ENCODE assay signal across 1 cellular context in genomic region chr7:116576350-116577319, GRCh38.
TF ChIP-seq lines count a peak whose summit lies in the region.

No MANE protein-coding gene starts in this region.

TF ChIP-seq in GM23338, 12 proteins besides CTCF, POLR2A, EP300 and RAD21 (continued from another document):
- TF ChIP-seq ZNF331 (CRISPR knock-in tag; IDR thresholded peaks at IDR 0.05; ENCODE audit: low read depth) (no peak), POLR2AphosphoS5 (IDR thresholded peaks at IDR 0.05; ENCODE audit: low read depth) (no peak), JUNB (IDR thresholded peaks at IDR 0.05; ENCODE audit: unreplicated experiment) (no peak), EZH2 (IDR thresholded peaks at IDR 0.05; ENCODE audit: low read depth, unreplicated experiment) (no peak)
- TF ChIP-seq, protein P1, sequence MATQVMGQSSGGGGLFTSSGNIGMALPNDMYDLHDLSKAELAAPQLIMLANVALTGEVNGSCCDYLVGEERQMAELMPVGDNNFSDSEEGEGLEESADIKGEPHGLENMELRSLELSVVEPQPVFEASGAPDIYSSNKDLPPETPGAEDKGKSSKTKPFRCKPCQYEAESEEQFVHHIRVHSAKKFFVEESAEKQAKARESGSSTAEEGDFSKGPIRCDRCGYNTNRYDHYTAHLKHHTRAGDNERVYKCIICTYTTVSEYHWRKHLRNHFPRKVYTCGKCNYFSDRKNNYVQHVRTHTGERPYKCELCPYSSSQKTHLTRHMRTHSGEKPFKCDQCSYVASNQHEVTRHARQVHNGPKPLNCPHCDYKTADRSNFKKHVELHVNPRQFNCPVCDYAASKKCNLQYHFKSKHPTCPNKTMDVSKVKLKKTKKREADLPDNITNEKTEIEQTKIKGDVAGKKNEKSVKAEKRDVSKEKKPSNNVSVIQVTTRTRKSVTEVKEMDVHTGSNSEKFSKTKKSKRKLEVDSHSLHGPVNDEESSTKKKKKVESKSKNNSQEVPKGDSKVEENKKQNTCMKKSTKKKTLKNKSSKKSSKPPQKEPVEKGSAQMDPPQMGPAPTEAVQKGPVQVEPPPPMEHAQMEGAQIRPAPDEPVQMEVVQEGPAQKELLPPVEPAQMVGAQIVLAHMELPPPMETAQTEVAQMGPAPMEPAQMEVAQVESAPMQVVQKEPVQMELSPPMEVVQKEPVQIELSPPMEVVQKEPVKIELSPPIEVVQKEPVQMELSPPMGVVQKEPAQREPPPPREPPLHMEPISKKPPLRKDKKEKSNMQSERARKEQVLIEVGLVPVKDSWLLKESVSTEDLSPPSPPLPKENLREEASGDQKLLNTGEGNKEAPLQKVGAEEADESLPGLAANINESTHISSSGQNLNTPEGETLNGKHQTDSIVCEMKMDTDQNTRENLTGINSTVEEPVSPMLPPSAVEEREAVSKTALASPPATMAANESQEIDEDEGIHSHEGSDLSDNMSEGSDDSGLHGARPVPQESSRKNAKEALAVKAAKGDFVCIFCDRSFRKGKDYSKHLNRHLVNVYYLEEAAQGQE (IDR thresholded peaks at IDR 0.05; ENCODE audit: unreplicated experiment): no peak
- TF ChIP-seq, protein P2, sequence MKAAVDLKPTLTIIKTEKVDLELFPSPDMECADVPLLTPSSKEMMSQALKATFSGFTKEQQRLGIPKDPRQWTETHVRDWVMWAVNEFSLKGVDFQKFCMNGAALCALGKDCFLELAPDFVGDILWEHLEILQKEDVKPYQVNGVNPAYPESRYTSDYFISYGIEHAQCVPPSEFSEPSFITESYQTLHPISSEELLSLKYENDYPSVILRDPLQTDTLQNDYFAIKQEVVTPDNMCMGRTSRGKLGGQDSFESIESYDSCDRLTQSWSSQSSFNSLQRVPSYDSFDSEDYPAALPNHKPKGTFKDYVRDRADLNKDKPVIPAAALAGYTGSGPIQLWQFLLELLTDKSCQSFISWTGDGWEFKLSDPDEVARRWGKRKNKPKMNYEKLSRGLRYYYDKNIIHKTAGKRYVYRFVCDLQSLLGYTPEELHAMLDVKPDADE (IDR thresholded peaks at IDR 0.05): no peak
